In the genomic region with DNA sequence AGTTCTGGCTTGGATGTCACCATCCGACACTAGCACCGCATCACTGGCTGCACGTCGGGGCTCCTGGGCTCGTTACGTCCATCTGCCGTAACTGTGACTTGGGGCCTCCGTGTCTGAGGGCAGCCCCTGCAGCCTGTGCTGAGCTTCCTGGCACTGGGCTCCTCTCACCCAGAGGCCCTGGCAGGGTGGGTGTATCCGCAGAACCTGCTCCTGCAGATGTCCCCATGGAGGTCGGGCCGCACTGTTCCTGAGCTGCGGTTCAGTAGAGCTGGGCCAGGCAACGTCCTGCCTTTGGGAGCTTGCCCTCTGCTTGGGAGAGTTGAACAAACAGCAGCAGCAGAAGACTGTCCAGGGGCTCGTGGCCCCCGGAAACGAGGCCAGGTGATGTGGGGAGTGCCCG, we compare ENCODE assay signal across 17 cellular contexts.
"Had no signal": no experiment of that assay in that cellular context is flagged by ENCODE, and none has a peak within 500 bp of the region (broad histone marks: within the 10 kb centered on the region; RNA-seq: fewer than 3 reads in every experiment).

No MANE protein-coding gene starts in this region.

- H3K9me3 ChIP-seq: adrenal gland, tibial artery, uterus had no signal

- H3K27ac ChIP-seq: adrenal gland, cardiac muscle cell, tibial artery, uterus had no signal

- H3K27me3 ChIP-seq: adrenal gland, tibial artery, uterus had no signal

- H3K27me3 Mint-ChIP-seq: activated naive CD4-positive, alpha-beta T cell treated with anti-CD3 and anti-CD28 coated beads, Interleukin-2, amount 50 U/mL, for 24 hours had no signal

- H3K4me3 Mint-ChIP-seq: activated naive CD4-positive, alpha-beta T cell treated with anti-CD3 and anti-CD28 coated beads, Interleukin-2, amount 50 U/mL, for 24 hours; natural killer cell; T-cell had no signal

- H3K36me3 Mint-ChIP-seq: activated naive CD4-positive, alpha-beta T cell treated with anti-CD3 and anti-CD28 coated beads, Interleukin-2, amount 50 U/mL, for 24 hours; natural killer cell; T-cell had no signal

- H3K36me3 ChIP-seq: adrenal gland, cardiac muscle cell, tibial artery, uterus had no signal

- DNase-seq: activated CD4-positive, alpha-beta T cell treated with anti-CD3 and anti-CD28 coated beads, Interleukin-2, amount 50 U/mL, for 4 hours; activated effector memory CD4-positive, alpha-beta T cell treated with anti-CD3 and anti-CD28 coated beads, Interleukin-2, amount 50 U/mL, for 16 hours; activated T-cell treated with anti-CD3 and anti-CD28 coated beads, Interleukin-2, amount 50 U/mL, for 48 hours; left ventricle myocardium superior; mesendoderm; natural killer cell; stimulated activated CD4-positive, alpha-beta T cell treated with anti-CD3 and anti-CD28 coated beads, Interleukin-4, amount 100 ng/mL, for 1 hour; stimulated activated naive CD4-positive, alpha-beta T cell; T-cell; T-helper 9 cell; tibial artery; uterus had no signal

- H3K4me3 ChIP-seq: adrenal gland, cardiac muscle cell, tibial artery, uterus had no signal

- H3K9me3 Mint-ChIP-seq: activated naive CD4-positive, alpha-beta T cell treated with anti-CD3 and anti-CD28 coated beads, Interleukin-2, amount 50 U/mL, for 24 hours; T-cell had no signal

- H3K27ac Mint-ChIP-seq: activated naive CD4-positive, alpha-beta T cell treated with anti-CD3 and anti-CD28 coated beads, Interleukin-2, amount 50 U/mL, for 24 hours; T-cell had no signal

- ATAC-seq: activated CD4-positive, CD25-positive, alpha-beta regulatory T cell treated with anti-CD3 and anti-CD28 coated beads, Interleukin-2, amount 50 U/mL, for 24 hours; esophagus mucosa; left ventricle myocardium superior; natural killer cell; T-cell had no signal
